19 cellular contexts compared by ENCODE assay signal in genomic region chr11:61116426-61117214, GRCh38. TPM values are rescaled to one million over a fixed set of nuclear protein-coding genes. Genes with fewer than 3 reads are reported as not detected.
DNase-seq lines count a peak whose midpoint lies in the region; ATAC-seq and TF ChIP-seq lines count a peak whose summit lies in the region.
"Had no signal": no experiment of that assay in that cellular context is flagged by ENCODE, and none has a peak within 500 bp of the region (broad histone marks: within the 10 kb centered on the region; RNA-seq: fewer than 3 reads in every experiment).

No MANE protein-coding gene starts in this region.

- no peak overlapping the region for H2BK5ac ChIP-seq in H9 (ENCODE audit: insufficient read length, low read length)

- H3K4me3 Mint-ChIP-seq in T-helper 1 cell treated with Interleukin-12 subunit alpha and Interleukin-12 subunit beta and Interleukin-4 antibody, amounts not matched to agents 30 μg/mL and 1 μg/mL, for 36 hours = peak overlapping the region; percentile 35
- H3K4me3 Mint-ChIP-seq in H9 (no peak overlapping the region), nephron progenitor cell (no peak overlapping the region)
- peak overlapping the region; percentile 50 for H3K4me3 Mint-ChIP-seq in activated naive CD8-positive, alpha-beta T cell treated with anti-CD3 and anti-CD28 coated beads, Interleukin-2, amount 50 U/mL, for 24 hours

- H3K4ac ChIP-seq in H9 (ENCODE audit: low read depth, low read length) = no peak overlapping the region

- H2BK20ac ChIP-seq in H9 (ENCODE audit: low read depth, low read length, poor library complexity, severe bottlenecking) = no peak overlapping the region

- no peak overlapping the region for H3K9ac ChIP-seq in H9 (ENCODE audit: extremely low read depth, insufficient read length, low read length)
- H3K9ac ChIP-seq: KMS-11 had no signal

- H3K27ac ChIP-seq in H9 (ENCODE audit: insufficient read length, low read depth, low read length) = no peak overlapping the region
- H3K27ac ChIP-seq: 22Rv1, ascending aorta, C4-2B, hepatocyte, KMS-11, SJSA1 had no signal

- no peaks in the 10 kb centered on the region for H3K79me1 ChIP-seq in H9 (ENCODE audit: insufficient read depth, low read depth, low read length, poor library complexity, severe bottlenecking)

- no peak overlapping the region for H3K4me3 ChIP-seq in BE2C (ENCODE audit: low read depth, low read length)
- H3K4me3 ChIP-seq: ascending aorta, hepatocyte, SJSA1 had no signal

- H3K9me3 Mint-ChIP-seq in T-helper 1 cell treated with Interleukin-12 subunit alpha and Interleukin-12 subunit beta and Interleukin-4 antibody, amounts not matched to agents 30 μg/mL and 1 μg/mL, for 36 hours = peaks cover 3% of the 10 kb centered on the region
- H3K9me3 Mint-ChIP-seq in H9 = no peaks in the 10 kb centered on the region; a peak in 1 of 5 replicates
- H3K9me3 Mint-ChIP-seq in activated naive CD8-positive, alpha-beta T cell treated with anti-CD3 and anti-CD28 coated beads, Interleukin-2, amount 50 U/mL, for 24 hours = peaks cover 4% of the 10 kb centered on the region
- H3K9me3 Mint-ChIP-seq in nephron progenitor cell = no peaks in the 10 kb centered on the region

- no peak overlapping the region for H3T11ph ChIP-seq in H9 (ENCODE audit: low read length)

- H3K4me1 Mint-ChIP-seq in T-helper 1 cell treated with Interleukin-12 subunit alpha and Interleukin-12 subunit beta and Interleukin-4 antibody, amounts not matched to agents 30 μg/mL and 1 μg/mL, for 36 hours (ENCODE audit: low read depth) = peaks cover 65% of the 10 kb centered on the region
- H3K4me1 Mint-ChIP-seq in H9 (peaks cover 2 to 11% of the 10 kb centered on the region in 2 experiments; a peak in 1 of 4 replicates), nephron progenitor cell (peaks cover 59% of the 10 kb centered on the region)
- peaks cover 88% of the 10 kb centered on the region for H3K4me1 Mint-ChIP-seq in activated naive CD8-positive, alpha-beta T cell treated with anti-CD3 and anti-CD28 coated beads, Interleukin-2, amount 50 U/mL, for 24 hours

- peak overlapping the region; percentile 3 for H4K8ac ChIP-seq in H9 (replicated peaks; ENCODE audit: insufficient read length, low read depth, low read length)

- peak overlapping the region; percentile 81 for H3K27ac Mint-ChIP-seq in T-helper 1 cell treated with Interleukin-12 subunit alpha and Interleukin-12 subunit beta and Interleukin-4 antibody, amounts not matched to agents 30 μg/mL and 1 μg/mL, for 36 hours
- H3K27ac Mint-ChIP-seq in H9 = peak overlapping the region in 1 of 3 experiments; percentile 53; a peak in 1 of 7 replicates
- peak overlapping the region; percentile 92 for H3K27ac Mint-ChIP-seq in activated naive CD8-positive, alpha-beta T cell treated with anti-CD3 and anti-CD28 coated beads, Interleukin-2, amount 50 U/mL, for 24 hours
- peak overlapping the region; percentile 43 for H3K27ac Mint-ChIP-seq in nephron progenitor cell

- no peaks in the 10 kb centered on the region for H3K79me2 ChIP-seq in H9 (ENCODE audit: insufficient read depth, low read length)
- H3K79me2 ChIP-seq: hepatocyte had no signal

- no peaks in the 10 kb centered on the region for H3K23me2 ChIP-seq in H9 (ENCODE audit: insufficient read length, low read depth, low read length, poor library complexity, severe bottlenecking)

- ATAC-seq in activated naive CD8-positive, alpha-beta T cell treated with anti-CD3 and anti-CD28 coated beads, Interleukin-2, amount 50 U/mL, for 24 hours = peak; percentile 17
- no peak for ATAC-seq in HG02885 (IDR thresholded peaks at IDR 0.05; ENCODE audit: poor library complexity, unreplicated experiment)

- H3K36me3 ChIP-seq in BE2C = no peaks in the 10 kb centered on the region
- H3K36me3 ChIP-seq: ascending aorta, SJSA1 had no signal

- no peaks in the 10 kb centered on the region for H3K9me3 ChIP-seq in H9 (ENCODE audit: control insufficient read depth, low read depth, low read length)
- H3K9me3 ChIP-seq in BE2C = no peaks in the 10 kb centered on the region
- H3K9me3 ChIP-seq: ascending aorta, SJSA1 had no signal

- H3K18ac ChIP-seq in H9 (ENCODE audit: insufficient read length, low read depth, low read length) = no peak overlapping the region

- H2AFZ ChIP-seq in H9 (ENCODE audit: low read length) = no peak overlapping the region
- H2AFZ ChIP-seq: hepatocyte had no signal

- no peak overlapping the region for H2AK5ac ChIP-seq in H9 (ENCODE audit: insufficient read length, low read length)

- peaks cover 75% of the 10 kb centered on the region for H3K36me3 Mint-ChIP-seq in T-helper 1 cell treated with Interleukin-12 subunit alpha and Interleukin-12 subunit beta and Interleukin-4 antibody, amounts not matched to agents 30 μg/mL and 1 μg/mL, for 36 hours (ENCODE audit: low read depth)
- no peaks in the 10 kb centered on the region for H3K36me3 Mint-ChIP-seq in H9 (ENCODE audit: insufficient read depth in 1 of 3, low read depth in 3 of 3)
- H3K36me3 Mint-ChIP-seq in activated naive CD8-positive, alpha-beta T cell treated with anti-CD3 and anti-CD28 coated beads, Interleukin-2, amount 50 U/mL, for 24 hours (ENCODE audit: low read depth) = peaks cover 73% of the 10 kb centered on the region
- H3K36me3 Mint-ChIP-seq in nephron progenitor cell (ENCODE audit: low read depth) = no peaks in the 10 kb centered on the region

- H2BK120ac ChIP-seq in H9 (ENCODE audit: low read depth, low read length, poor library complexity, severe bottlenecking) = no peak overlapping the region

- no peak overlapping the region for H3K56ac ChIP-seq in H9 (ENCODE audit: insufficient read length, low read depth, low read length)

- no peak for DNase-seq in T-helper 1 cell
- no peak for DNase-seq in H9
- no peak for DNase-seq in activated naive CD8-positive, alpha-beta T cell treated with anti-CD3 and anti-CD28 coated beads, Interleukin-2, amount 50 U/mL, for 24 hours
- DNase-seq in nephron progenitor cell = no peak
- DNase-seq in NCI-H2081 treated with DMSO at 0.1 percent for 48 hours (lab: John Stamatoyannopoulos, UW) = no peak
- DNase-seq in BE2C = no peak
- DNase-seq: activated CD8-positive, alpha-beta memory T cell treated with anti-CD3 and anti-CD28 coated beads, Interleukin-2, amount 50 U/mL, for 4 hours; kidney glomerular epithelial cell; NCI-H1436; NCI-H345; small intestine had no signal

- H3K27me3 ChIP-seq in H9 (ENCODE audit: insufficient read depth, low read length) (no peaks in the 10 kb centered on the region), BE2C (no peaks in the 10 kb centered on the region)
- H3K27me3 ChIP-seq: ascending aorta, hepatocyte, SJSA1 had no signal

- WGBS in H9 (ENCODE audit: extremely low coverage, insufficient read length, low lambda C conversion rate) = 100% methylated on average over 1 of the region's 8 CpGs

- H3K14ac ChIP-seq in H9 (ENCODE audit: insufficient read depth, low read length) = no peak overlapping the region

- no peak overlapping the region for H3K4me2 ChIP-seq in H9 (ENCODE audit: insufficient read depth, insufficient read length, low read length)
- H3K4me2 ChIP-seq: hepatocyte, KMS-11 had no signal

- no peak overlapping the region for H2BK15ac ChIP-seq in H9 (ENCODE audit: low read depth, low read length)

- no peak overlapping the region for H3K23ac ChIP-seq in H9 (ENCODE audit: insufficient read length, low read depth, low read length)

- H4K20me1 ChIP-seq in H9 (ENCODE audit: control insufficient read depth, insufficient read depth, insufficient read length) = no peaks in the 10 kb centered on the region

- H4K91ac ChIP-seq in H9 (ENCODE audit: insufficient read length, low read depth, low read length) = no peak overlapping the region

- no peaks in the 10 kb centered on the region for H3K27me3 Mint-ChIP-seq in T-helper 1 cell treated with Interleukin-12 subunit alpha and Interleukin-12 subunit beta and Interleukin-4 antibody, amounts not matched to agents 30 μg/mL and 1 μg/mL, for 36 hours (ENCODE audit: low read depth)
- H3K27me3 Mint-ChIP-seq in H9 (ENCODE audit: low read depth) = peaks cover 1% of the 10 kb centered on the region; the same call in 1 of the 2 replicates
- H3K27me3 Mint-ChIP-seq in activated naive CD8-positive, alpha-beta T cell treated with anti-CD3 and anti-CD28 coated beads, Interleukin-2, amount 50 U/mL, for 24 hours = no peaks in the 10 kb centered on the region
- H3K27me3 Mint-ChIP-seq in nephron progenitor cell (ENCODE audit: low read depth, poor library complexity) = peaks cover 4% of the 10 kb centered on the region

- no peak for TF ChIP-seq CTCF in H9 (conservative IDR thresholded peaks at IDR 0.05)
- no peak for TF ChIP-seq CTCF in nephron progenitor cell (IDR thresholded peaks at IDR 0.05)
- TF ChIP-seq CTCF in BE2C (IDR thresholded peaks at IDR 0.05; ENCODE audit: low read depth, low read length) = no peak

- H4K5ac ChIP-seq in H9 (ENCODE audit: insufficient read length, low read depth, low read length) = no peak overlapping the region

- H2BK12ac ChIP-seq in H9 (ENCODE audit: insufficient read length, low read depth, low read length) = no peak overlapping the region

- H3K4me1 ChIP-seq in H9 (ENCODE audit: insufficient read depth, low read length) = no peaks in the 10 kb centered on the region
- peaks cover 4% of the 10 kb centered on the region for H3K4me1 ChIP-seq in BE2C
- H3K4me1 ChIP-seq: ascending aorta, SJSA1 had no signal

RNA-seq across cellular contexts. Expression of gene CD5, which starts 14.3 kb away (rescaled TPM):
- not detected in 2 replicates for total RNA-seq in H9 (2021)
- not detected for polyA plus RNA-seq in BE2C (2012; ENCODE audit: insufficient read depth, insufficient read length, low read depth)
- total RNA-seq: hepatocyte, SJSA1 had no signal

RNA-seq across cellular contexts. Expression of gene VPS37C, which starts 44.6 kb away (rescaled TPM):
- total RNA-seq in H9 (2021) = 17.3 and 19.0 TPM in 2 replicates
- 7.4 TPM for polyA plus RNA-seq in BE2C (2012; ENCODE audit: insufficient read depth, insufficient read length, low read depth)

Comparison
In these comparisons a context has a peak if more than half of its experiments do, and no peak if none do; other contexts are left out.
1. H3K4me3 Mint-ChIP-seq: peak in T-helper 1 cell treated with Interleukin-12 subunit alpha and Interleukin-12 subunit beta and Interleukin-4 antibody, amounts not matched to agents 30 μg/mL and 1 μg/mL, for 36 hours (single experiment) and activated naive CD8-positive, alpha-beta T cell treated with anti-CD3 and anti-CD28 coated beads, Interleukin-2, amount 50 U/mL, for 24 hours (single experiment); none in H9 (0 of 2) and nephron progenitor cell (single experiment).